In genomic region chr12:70892593-70892992, GRCh38 we compare ENCODE assay signal across 27 cellular contexts. TPM values are rescaled to one million over a fixed set of nuclear protein-coding genes. Genes with fewer than 3 reads are reported as not detected.
"Had no signal": no experiment of that assay in that cellular context is flagged by ENCODE, and none has a peak within 500 bp of the region (broad histone marks: within the 10 kb centered on the region; RNA-seq: fewer than 3 reads in every experiment).

No MANE protein-coding gene starts in this region.

- H3K4me1 Mint-ChIP-seq: stimulated activated effector memory CD8-positive, alpha-beta T cell treated with anti-CD3 and anti-CD28 coated beads, Interleukin-12 subunit alpha, Interleukin-12 subunit beta, amount 100 ng/mL, for 72 hours; stimulated activated naive B cell treated with anti-CD40 and anti-IgM and Interleukin-4, amounts not matched to agents 10 μg/mL and 1 μg/mL and 100 μg/mL, for 72 hours; stimulated activated naive CD8-positive, alpha-beta T cell treated with anti-CD3 and anti-CD28 coated beads, Interleukin-15, amount 100 ng/mL, for 72 hours had no signal

- H3K27ac Mint-ChIP-seq: stimulated activated effector memory CD8-positive, alpha-beta T cell treated with anti-CD3 and anti-CD28 coated beads, Interleukin-12 subunit alpha, Interleukin-12 subunit beta, amount 100 ng/mL, for 72 hours; stimulated activated naive B cell treated with anti-CD40 and anti-IgM and Interleukin-4, amounts not matched to agents 10 μg/mL and 1 μg/mL and 100 μg/mL, for 72 hours; stimulated activated naive CD8-positive, alpha-beta T cell treated with anti-CD3 and anti-CD28 coated beads, Interleukin-15, amount 100 ng/mL, for 72 hours; stimulated activated naive CD8-positive, alpha-beta T cell treated with anti-CD3 and anti-CD28 coated beads, Interleukin-15, Interleukin-2, amounts not matched to agents 100 ng/mL and 50 ng/mL, for 24 hours; type B pancreatic cell had no signal

- H3K4me3 ChIP-seq: stomach, suprapubic skin, testis, thoracic aorta, thyroid gland, tibial artery, tibial nerve, transverse colon, upper lobe of left lung, upper lobe of right lung, uterus, vagina had no signal

- ATAC-seq: stimulated activated effector memory CD8-positive, alpha-beta T cell treated with anti-CD3 and anti-CD28 coated beads, Interleukin-12 subunit alpha, Interleukin-12 subunit beta, amount 100 ng/mL, for 72 hours; stimulated activated naive B cell treated with anti-CD40 and anti-IgM and Interleukin-4, amounts not matched to agents 10 μg/mL and 1 μg/mL and 100 μg/mL, for 72 hours; stimulated activated naive CD8-positive, alpha-beta T cell treated with anti-CD3 and anti-CD28 coated beads, Interleukin-15, amount 100 ng/mL, for 72 hours; stimulated activated naive CD8-positive, alpha-beta T cell treated with anti-CD3 and anti-CD28 coated beads, Interleukin-15, Interleukin-2, amounts not matched to agents 100 U/mL and 50 U/mL, for 24 hours; upper lobe of right lung had no signal

- H3K36me3 Mint-ChIP-seq: stimulated activated effector memory CD8-positive, alpha-beta T cell treated with anti-CD3 and anti-CD28 coated beads, Interleukin-12 subunit alpha, Interleukin-12 subunit beta, amount 100 ng/mL, for 72 hours; stimulated activated naive B cell treated with anti-CD40 and anti-IgM and Interleukin-4, amounts not matched to agents 10 μg/mL and 1 μg/mL and 100 μg/mL, for 72 hours; type B pancreatic cell had no signal

- H3K4me1 ChIP-seq: stomach, suprapubic skin, testis, thyroid gland, tibial artery, tibial nerve, transverse colon, upper lobe of left lung, upper lobe of right lung, uterus, vagina had no signal

- H3K36me3 ChIP-seq: stomach, suprapubic skin, thoracic aorta, thyroid gland, tibial artery, tibial nerve, transverse colon, upper lobe of left lung, upper lobe of right lung, uterus, vagina had no signal

- H3K9me3 Mint-ChIP-seq: stimulated activated naive CD8-positive, alpha-beta T cell treated with anti-CD3 and anti-CD28 coated beads, Interleukin-15, amount 100 ng/mL, for 72 hours; type B pancreatic cell had no signal

- H3K9me3 ChIP-seq: stomach, suprapubic skin, testis, thoracic aorta, thyroid gland, tibial artery, tibial nerve, transverse colon, upper lobe of left lung, upper lobe of right lung, uterus, vagina had no signal

- H3K4me3 Mint-ChIP-seq: stimulated activated effector memory CD8-positive, alpha-beta T cell treated with anti-CD3 and anti-CD28 coated beads, Interleukin-12 subunit alpha, Interleukin-12 subunit beta, amount 100 ng/mL, for 72 hours; stimulated activated naive B cell treated with anti-CD40 and anti-IgM and Interleukin-4, amounts not matched to agents 10 μg/mL and 1 μg/mL and 100 μg/mL, for 72 hours; stimulated activated naive CD8-positive, alpha-beta T cell treated with anti-CD3 and anti-CD28 coated beads, Interleukin-15, amount 100 ng/mL, for 72 hours; stimulated activated naive CD8-positive, alpha-beta T cell treated with anti-CD3 and anti-CD28 coated beads, Interleukin-15, Interleukin-2, amounts not matched to agents 100 ng/mL and 50 ng/mL, for 24 hours; type B pancreatic cell had no signal

- H3K27ac ChIP-seq: stomach, suprapubic skin, testis, thoracic aorta, thyroid gland, tibial artery, tibial nerve, transverse colon, upper lobe of left lung, upper lobe of right lung, uterus, vagina had no signal

- DNase-seq: stimulated activated CD4-positive, alpha-beta T cell treated with anti-CD3 and anti-CD28 coated beads, Interleukin-2, amount 100 ng/mL, for 48 hours; stimulated activated CD4-positive, alpha-beta T cell treated with anti-CD3 and anti-CD28 coated beads, Interleukin-4, amount 100 ng/mL, for 1 hour; stimulated activated CD4-positive, alpha-beta T cell treated with anti-CD3 and anti-CD28 coated beads, Interleukin-4, amount 100 ng/mL, for 24 hours; stimulated activated CD4-positive, alpha-beta T cell treated with anti-CD3 and anti-CD28 coated beads, Interleukin-4, amount 100 ng/mL, for 4 hours; stimulated activated CD8-positive, alpha-beta memory T cell treated with anti-CD3 and anti-CD28 coated beads, Interleukin-4, amount 100 ng/mL, for 48 hours; stimulated activated naive B cell treated with anti-CD40 and anti-IgM and Interleukin-4, amounts not matched to agents 10 μg/mL and 1 μg/mL and 100 μg/mL, for 72 hours; stimulated activated naive CD4-positive, alpha-beta T cell; stimulated activated naive CD4-positive, alpha-beta T cell treated with Interleukin-2 at 50 U/mL for 16 hours; stimulated activated naive CD8-positive, alpha-beta T cell treated with anti-CD3 and anti-CD28 coated beads, Interleukin-15, amount 100 ng/mL, for 72 hours; stimulated activated naive CD8-positive, alpha-beta T cell treated with anti-CD3 and anti-CD28 coated beads, Interleukin-15, Interleukin-2, amounts not matched to agents 100 U/mL and 50 U/mL, for 24 hours; stomach; substantia nigra; testis; thyroid gland; tibial artery; transverse colon; upper lobe of left lung; upper lobe of right lung; uterus had no signal

- H3K27me3 ChIP-seq: stomach, suprapubic skin, testis, thyroid gland, tibial artery, tibial nerve, transverse colon, upper lobe of left lung, upper lobe of right lung, uterus, vagina had no signal

- H3K27me3 Mint-ChIP-seq: stimulated activated naive B cell treated with anti-CD40 and anti-IgM and Interleukin-4, amounts not matched to agents 10 μg/mL and 1 μg/mL and 100 μg/mL, for 72 hours; stimulated activated naive CD8-positive, alpha-beta T cell treated with anti-CD3 and anti-CD28 coated beads, Interleukin-15, amount 100 ng/mL, for 72 hours; stimulated activated naive CD8-positive, alpha-beta T cell treated with anti-CD3 and anti-CD28 coated beads, Interleukin-15, Interleukin-2, amounts not matched to agents 100 ng/mL and 50 ng/mL, for 24 hours; type B pancreatic cell had no signal

- FAIRE-seq: urothelium cell line had no signal

RNA-seq across cellular contexts. Expression of gene PTPRR, which starts 27.9 kb away (rescaled TPM):
- total RNA-seq: suprapubic skin, tibial nerve had no signal
